8 cellular contexts compared by ENCODE assay signal in genomic region chr21:33642027-33642895, GRCh38.
DNase-seq lines count a peak whose midpoint lies in the region; ATAC-seq and FAIRE-seq lines count a peak whose summit lies in the region.

TSS of gene ITSN1 (plus strand) at chr21:33642501. CDS start at chr21:33718829, 76,328 bp downstream.

- peak; percentile 93 for FAIRE-seq in colon (lab: Jason Lieb, UNC)

- DNase-seq in AML-193 (lab: John Stamatoyannopoulos, UW), result peak; percentile 88 to 89
- DNase-seq in GM19240 (ENCODE audit: insufficient read length, low spot score), result peak; percentile 87
- peak; percentile 100 for DNase-seq in NCI-H524 (lab: John Stamatoyannopoulos, UW)
- peak; percentile 100 for DNase-seq in activated CD4-positive, alpha-beta T cell treated with anti-CD3 and anti-CD28 coated beads for 48 hours
- peak; percentile 100 for DNase-seq in kidney tubule cell (ENCODE audit: low spot score)
- DNase-seq in stimulated activated CD4-positive, alpha-beta T cell treated with anti-CD3 and anti-CD28 coated beads, Interleukin-1b, Interleukin-23, amount 100 ng/mL, for 1 hour (ENCODE audit: low read depth in 2 of 2), result peak; percentile 99 to 100

- ATAC-seq in HG03457 (IDR thresholded peaks at IDR 0.05; ENCODE audit: unreplicated experiment), result peak; percentile 74

Comparison
In these comparisons a context has a peak if more than half of its experiments do, and no peak if none do; other contexts are left out.
1. Peak in every context shown above with its lines: DNase-seq and ATAC-seq.